Comparison of ENCODE assay signal across 8 cellular contexts in genomic region chr1:92484171-92484471, GRCh38. TPM values are rescaled to one million over a fixed set of nuclear protein-coding genes. Genes with fewer than 3 reads are reported as not detected.
A peak's percentile ranks its signal among the peaks of the same experiment; 100 is the strongest.
DNase-seq lines count a peak whose midpoint lies in the region; ATAC-seq and TF ChIP-seq lines count a peak whose summit lies in the region.

No MANE protein-coding gene starts in this region.

- H3K4me3 Mint-ChIP-seq in natural killer cell: peak overlapping the region; percentile 98

- no peaks in the 10 kb centered on the region for H3K27me3 Mint-ChIP-seq in natural killer cell (ENCODE audit: low read depth in 2 of 2)

- CTCF ChIA-PET in GM10248 (lab: Yijun Ruan, JAX): interaction anchor here (2.6 to 5.5 kb wide), 3 partner anchors 11 to 174 kb away, joined by 10 to 40 read pairs (median 15); no protein-coding TSS in a partner anchor

- peak overlapping the region; percentile 97 to 100 (median 99) for H3K4me2 ChIP-seq in BLaER1 treated with 17β-estradiol and CSF1 and Interleukin-3, amounts not matched to agents 10 nM and 100 nM

- H3K9me3 Mint-ChIP-seq in natural killer cell: no peaks in the 10 kb centered on the region

- peak overlapping the region in 9 of 11 experiments; percentile 63 to 94 (median 93); a peak in 18 of 22 replicates for H3K27ac ChIP-seq in BLaER1 treated with 17β-estradiol and CSF1 and Interleukin-3, amounts not matched to agents 10 nM and 100 nM
- peak overlapping the region; percentile 47 for H3K27ac ChIP-seq in colonic mucosa

- peaks cover 16 to 59% (median 20%) of the 10 kb centered on the region in 11 experiments; a peak in 19 of 22 replicates for H3K27me3 ChIP-seq in BLaER1 treated with 17β-estradiol and CSF1 and Interleukin-3, amounts not matched to agents 10 nM and 100 nM
- H3K27me3 ChIP-seq in colonic mucosa: peaks cover 72% of the 10 kb centered on the region
- H3K27me3 ChIP-seq in BE2C: peaks cover 98% of the 10 kb centered on the region

- peak overlapping the region; percentile 88 to 94 for H3K27ac Mint-ChIP-seq in natural killer cell

- no peak for DNase-seq in colonic mucosa
- DNase-seq in natural killer cell: no peak
- no peak for DNase-seq in stimulated activated CD4-positive, alpha-beta T cell treated with anti-CD3 and anti-CD28 coated beads, Interleukin-2, amount 100 ng/mL, for 48 hours
- no peak for DNase-seq in mucosa of descending colon
- DNase-seq in GM10248 (ENCODE audit: extremely low spot score): no peak
- DNase-seq in BE2C: no peak

- H3K4me1 ChIP-seq in BLaER1 treated with 17β-estradiol and CSF1 and Interleukin-3, amounts not matched to agents 10 nM and 100 nM: peaks cover 14 to 56% (median 39%) of the 10 kb centered on the region in 10 experiments; a peak in 18 of 20 replicates
- peaks cover 33% of the 10 kb centered on the region for H3K4me1 ChIP-seq in colonic mucosa
- H3K4me1 ChIP-seq in mucosa of descending colon (ENCODE audit: low read depth): peaks cover 59% of the 10 kb centered on the region
- no peaks in the 10 kb centered on the region for H3K4me1 ChIP-seq in BE2C

- H3K9me3 ChIP-seq in BLaER1 treated with 17β-estradiol and CSF1 and Interleukin-3, amounts not matched to agents 10 nM and 100 nM (replicated peaks in 1 of 11): peaks cover 0 to 22% (median 14%) of the 10 kb centered on the region in 11 experiments; a peak in 14 of 22 replicates
- H3K9me3 ChIP-seq in colonic mucosa (no peaks in the 10 kb centered on the region), mucosa of descending colon (no peaks in the 10 kb centered on the region), BE2C (no peaks in the 10 kb centered on the region)

- peaks cover 0 to 34% (median 29%) of the 10 kb centered on the region in 11 experiments; a peak in 18 of 22 replicates for H3K36me3 ChIP-seq in BLaER1 treated with 17β-estradiol and CSF1 and Interleukin-3, amounts not matched to agents 10 nM and 100 nM
- H3K36me3 ChIP-seq in colonic mucosa: no peaks in the 10 kb centered on the region
- no peaks in the 10 kb centered on the region for H3K36me3 ChIP-seq in mucosa of descending colon (ENCODE audit: low read depth)
- H3K36me3 ChIP-seq in BE2C: no peaks in the 10 kb centered on the region

- ATAC-seq in natural killer cell: no peak
- ATAC-seq in mucosa of descending colon: no peak

- no peak for TF ChIP-seq EP300 in Ishikawa (IDR thresholded peaks at IDR 0.05; ENCODE audit: borderline replicate concordance)

- peaks cover 8% of the 10 kb centered on the region for H3K36me3 Mint-ChIP-seq in natural killer cell

- no peak for TF ChIP-seq RAD21 in Ishikawa (IDR thresholded peaks at IDR 0.05; ENCODE audit: low read depth)

- H3K9ac ChIP-seq in BLaER1 treated with 17β-estradiol and CSF1 and Interleukin-3, amounts not matched to agents 10 nM and 100 nM: peak overlapping the region; percentile 70 to 93 (median 89); a peak in 21 of 22 replicates
- H3K9ac ChIP-seq in colonic mucosa (ENCODE audit: low read depth in 2 of 2, low read length in 2 of 2): peak overlapping the region; percentile 63 to 69

- peaks cover 37 to 58% of the 10 kb centered on the region in 2 donors for H3K4me1 Mint-ChIP-seq in natural killer cell

- no peak for TF ChIP-seq CTCF in colonic mucosa (IDR thresholded peaks at IDR 0.05)
- TF ChIP-seq CTCF in natural killer cell (IDR thresholded peaks at IDR 0.05): no peak
- no peak for TF ChIP-seq CTCF in mucosa of descending colon (IDR thresholded peaks at IDR 0.05)
- TF ChIP-seq CTCF in GM10248 (IDR thresholded peaks at IDR 0.05; ENCODE audit: control extremely low read depth, extremely low read depth, low read depth, missing control alignments): no peak
- TF ChIP-seq CTCF in BE2C (IDR thresholded peaks at IDR 0.05; ENCODE audit: low read depth, low read length): no peak

- H3K4me3 ChIP-seq in BLaER1 treated with 17β-estradiol and CSF1 and Interleukin-3, amounts not matched to agents 10 nM and 100 nM: peak overlapping the region; percentile 68 to 90 (median 76)
- H3K4me3 ChIP-seq in colonic mucosa: peak overlapping the region; percentile 63
- H3K4me3 ChIP-seq in mucosa of descending colon: no peak overlapping the region
- no peak overlapping the region for H3K4me3 ChIP-seq in BE2C (ENCODE audit: low read depth, low read length)

- intact Hi-C loops in colonic mucosa (cut with DNase I): loop anchor here (10.0 kb wide), 1 partner anchor 169 kb away; no protein-coding TSS in a partner anchor
- intact Hi-C loops in natural killer cell (cut with micrococcal nuclease): loop anchor here (2.0 kb wide), 2 partner anchors 101 to 167 kb away; no protein-coding TSS in a partner anchor
- intact Hi-C loops in mucosa of descending colon (cut with DNase I, micrococcal nuclease): no loop called here

- POLR2A ChIA-PET in GM10248 (lab: Yijun Ruan, JAX): interaction anchor here (0.6 to 1.2 kb wide), 2 partner anchors 10 to 20 kb away, joined by 4 to 5 read pairs; no protein-coding TSS in a partner anchor

- H4K20me1 ChIP-seq in BLaER1 treated with 17β-estradiol and CSF1 and Interleukin-3, amounts not matched to agents 10 nM and 100 nM: peaks cover 0 to 19% (median 14%) of the 10 kb centered on the region in 11 experiments; a peak in 8 of 22 replicates

TF ChIP-seq in Ishikawa, 13 proteins besides CTCF, POLR2A, EP300 and RAD21:
- no peak; the same call in 1 of the 2 replicates for TF ChIP-seq USF1 (IDR thresholded peaks at IDR 0.05)
- TF ChIP-seq NFIC (IDR thresholded peaks at IDR 0.05): 0 out of 2 replicates have a peak, but pooled peaks have one; percentile 16
TF ChIP-seq in Ishikawa: peak in this region for 1.

RNA-seq across cellular contexts. Expression of gene GFI1, which starts 2.6 kb away (rescaled TPM):
- total RNA-seq in colonic mucosa: 1 to 10 TPM; 5.4 to 8.7 TPM
- total RNA-seq in natural killer cell: 10 to 100 TPM; 42.7 to 50.3 (median 46.0) TPM
- 1 to 10 TPM; 2.7 to 7.8 (median 7.7) TPM for total RNA-seq in mucosa of descending colon
- polyA plus RNA-seq in BE2C (2012; ENCODE audit: insufficient read depth, insufficient read length, low read depth): not detected

Comparison
In these comparisons a context has a peak if more than half of its experiments do, and no peak if none do; other contexts are left out.
1. H3K4me3 ChIP-seq: peak in BLaER1 treated with 17β-estradiol and CSF1 and Interleukin-3, amounts not matched to agents 10 nM and 100 nM (10 of 10) and colonic mucosa (single experiment); none in mucosa of descending colon (single experiment) and BE2C (single experiment).
2. RNA of gene GFI1, which starts 2.6 kb away (total RNA-seq): 42.7 to 50.3 TPM in natural killer cell; 5.4 to 8.7 TPM in colonic mucosa and 2.7 to 7.8 TPM in mucosa of descending colon; every median in the first group is over 4 times any median in the second.
3. intact Hi-C loops: an anchor here in colonic mucosa (10.0 kb wide) and natural killer cell (2.0 kb wide); none called in mucosa of descending colon.